In genomic region chr17:48283907-48284306, GRCh38 we compare ENCODE assay signal across 13 cellular contexts.
DNase-seq lines count a peak whose midpoint lies in the region; ATAC-seq and TF ChIP-seq lines count a peak whose summit lies in the region.
"Had no signal": no experiment of that assay in that cellular context is flagged by ENCODE, and none has a peak within 500 bp of the region (broad histone marks: within the 10 kb centered on the region; RNA-seq: fewer than 3 reads in every experiment).

No MANE protein-coding gene starts in this region.

- no peaks in the 10 kb centered on the region for H4K20me1 ChIP-seq in GM23338 (replicated peaks; ENCODE audit: insufficient read depth)
- H4K20me1 ChIP-seq: BLaER1 treated with 17β-estradiol and CSF1 and Interleukin-3, amounts not matched to agents 10 nM and 100 nM had no signal

- DNase-seq in activated T-cell treated with anti-CD3 and anti-CD28 coated beads, Interleukin-2, amount 50 U/mL, for 72 hours = no peak
- DNase-seq in activated T-cell treated with anti-CD3 and anti-CD28 coated beads for 4 hours (no peak), GM23338 (ENCODE audit: low spot score) (no peak), LNCaP clone FGC (ENCODE audit: low read depth) (peak; percentile 66), GM10266 (ENCODE audit: extremely low spot score) (no peak), NCI-H146 (lab: John Stamatoyannopoulos, UW) (no peak)
- no peak for DNase-seq in effector memory CD8-positive, alpha-beta T cell
- DNase-seq: CD8-positive, alpha-beta memory T cell; COR-L47 had no signal

- peak overlapping the region; percentile 87 for H3K27ac Mint-ChIP-seq in activated T-cell treated with anti-CD3 and anti-CD28 coated beads, Interleukin-2, amount 50 U/mL, for 72 hours
- H3K27ac Mint-ChIP-seq in GM23338 = no peak overlapping the region
- H3K27ac Mint-ChIP-seq in effector memory CD8-positive, alpha-beta T cell = peak overlapping the region; percentile 24 to 44
- H3K27ac Mint-ChIP-seq: B cell had no signal

- H3K9me3 Mint-ChIP-seq in activated T-cell treated with anti-CD3 and anti-CD28 coated beads, Interleukin-2, amount 50 U/mL, for 72 hours = no peaks in the 10 kb centered on the region
- H3K9me3 Mint-ChIP-seq in GM23338 = no peaks in the 10 kb centered on the region
- H3K9me3 Mint-ChIP-seq in effector memory CD8-positive, alpha-beta T cell = no peaks in the 10 kb centered on the region
- H3K9me3 Mint-ChIP-seq: CD8-positive, alpha-beta memory T cell had no signal

- no peaks in the 10 kb centered on the region for H3K27me3 ChIP-seq in GM23338 (ENCODE audit: insufficient read depth)

- H3K4me1 ChIP-seq in GM23338 (ENCODE audit: insufficient read depth) = no peaks in the 10 kb centered on the region
- H3K4me1 ChIP-seq: BLaER1 treated with 17β-estradiol and CSF1 and Interleukin-3, amounts not matched to agents 10 nM and 100 nM; HAP-1 had no signal

- H3K27ac ChIP-seq in GM23338 (ENCODE audit: low read depth) = no peak overlapping the region
- H3K27ac ChIP-seq: BLaER1 treated with 17β-estradiol and CSF1 and Interleukin-3, amounts not matched to agents 10 nM and 100 nM had no signal

- TF ChIP-seq CTCF in GM23338 (conservative IDR thresholded peaks at IDR 0.05; ENCODE audit: low read depth in 2 of 2) = no peak
- no peak for TF ChIP-seq CTCF in LNCaP clone FGC (IDR thresholded peaks at IDR 0.05; ENCODE audit: control insufficient read depth, extremely low read depth, insufficient read depth)
- no peak for TF ChIP-seq CTCF in GM10266 (IDR thresholded peaks at IDR 0.05; ENCODE audit: control insufficient read depth, insufficient read depth, low read depth, missing control alignments)

- H3F3A ChIP-seq in GM23338 (replicated peaks; ENCODE audit: low read depth) = no peaks in the 10 kb centered on the region

- H3K27me3 Mint-ChIP-seq in activated T-cell treated with anti-CD3 and anti-CD28 coated beads, Interleukin-2, amount 50 U/mL, for 72 hours (ENCODE audit: low read depth) = no peaks in the 10 kb centered on the region
- H3K27me3 Mint-ChIP-seq in GM23338 (ENCODE audit: insufficient read depth, low read depth, poor library complexity) = no peaks in the 10 kb centered on the region
- no peaks in the 10 kb centered on the region for H3K27me3 Mint-ChIP-seq in effector memory CD8-positive, alpha-beta T cell
- H3K27me3 Mint-ChIP-seq: B cell; CD8-positive, alpha-beta memory T cell had no signal

- H2AFZ ChIP-seq in GM23338 = peak overlapping the region; percentile 57; the same call in 1 of the 2 replicates

- no peak for ATAC-seq in activated T-cell treated with anti-CD3 and anti-CD28 coated beads, Interleukin-2, amount 50 U/mL, for 72 hours (replicated peaks in 1 of 2)
- ATAC-seq in GM23338 (no peak), GM21447 (IDR thresholded peaks at IDR 0.05; ENCODE audit: unreplicated experiment) (no peak)
- no peak for ATAC-seq in effector memory CD8-positive, alpha-beta T cell (replicated peaks)

- no peaks in the 10 kb centered on the region for H3K36me3 Mint-ChIP-seq in activated T-cell treated with anti-CD3 and anti-CD28 coated beads, Interleukin-2, amount 50 U/mL, for 72 hours (ENCODE audit: insufficient read depth in 2 of 2)
- H3K36me3 Mint-ChIP-seq in GM23338 (ENCODE audit: low read depth) = no peaks in the 10 kb centered on the region
- H3K36me3 Mint-ChIP-seq in effector memory CD8-positive, alpha-beta T cell (ENCODE audit: insufficient read depth) = no peaks in the 10 kb centered on the region

- no peaks in the 10 kb centered on the region for H3K79me2 ChIP-seq in GM23338 (replicated peaks; ENCODE audit: insufficient read depth)

- no peak overlapping the region for H3K4me3 Mint-ChIP-seq in activated T-cell treated with anti-CD3 and anti-CD28 coated beads, Interleukin-2, amount 50 U/mL, for 72 hours
- no peak overlapping the region for H3K4me3 Mint-ChIP-seq in GM23338
- no peak overlapping the region for H3K4me3 Mint-ChIP-seq in effector memory CD8-positive, alpha-beta T cell
- H3K4me3 Mint-ChIP-seq: B cell had no signal

- H3K36me3 ChIP-seq in GM23338 (ENCODE audit: insufficient read depth) = no peaks in the 10 kb centered on the region
- H3K36me3 ChIP-seq: BLaER1 treated with 17β-estradiol and CSF1 and Interleukin-3, amounts not matched to agents 10 nM and 100 nM; HAP-1 had no signal

- H3K4me3 ChIP-seq in GM23338 = no peak overlapping the region
- H3K4me3 ChIP-seq in LNCaP clone FGC (ENCODE audit: low read depth, low read length) = no peak overlapping the region
- H3K4me3 ChIP-seq: BLaER1 treated with 17β-estradiol and CSF1 and Interleukin-3, amounts not matched to agents 10 nM and 100 nM; HAP-1 had no signal

- H3K9me2 ChIP-seq in GM23338 (ENCODE audit: insufficient read depth) = no peaks in the 10 kb centered on the region

- peaks cover 20% of the 10 kb centered on the region for H3K4me1 Mint-ChIP-seq in activated T-cell treated with anti-CD3 and anti-CD28 coated beads, Interleukin-2, amount 50 U/mL, for 72 hours (ENCODE audit: low read depth)
- no peaks in the 10 kb centered on the region for H3K4me1 Mint-ChIP-seq in GM23338
- peaks cover 8 to 30% of the 10 kb centered on the region in 2 donors for H3K4me1 Mint-ChIP-seq in effector memory CD8-positive, alpha-beta T cell (ENCODE audit: low read depth in 2 of 2)
- H3K4me1 Mint-ChIP-seq: B cell had no signal

- H3K4me2 ChIP-seq in GM23338 = no peak overlapping the region
- H3K4me2 ChIP-seq: BLaER1 treated with 17β-estradiol and CSF1 and Interleukin-3, amounts not matched to agents 10 nM and 100 nM had no signal

TF ChIP-seq in GM23338, 12 proteins besides CTCF, POLR2A, EP300 and RAD21 (continues in another document):
- TF ChIP-seq ZNF331 (CRISPR knock-in tag; IDR thresholded peaks at IDR 0.05; ENCODE audit: low read depth) (no peak), NANOG (IDR thresholded peaks at IDR 0.05; ENCODE audit: borderline replicate concordance) (no peak), EZH2 (IDR thresholded peaks at IDR 0.05; ENCODE audit: low read depth, unreplicated experiment) (no peak), POLR2AphosphoS5 (IDR thresholded peaks at IDR 0.05; ENCODE audit: low read depth) (no peak), CREB1 (CRISPR knock-in tag; IDR thresholded peaks at IDR 0.05; ENCODE audit: low read depth) (no peak), ZNF114 (CRISPR knock-in tag; IDR thresholded peaks at IDR 0.05) (no peak), STAT1 (IDR thresholded peaks at IDR 0.05; ENCODE audit: unreplicated experiment) (no peak), JUNB (IDR thresholded peaks at IDR 0.05; ENCODE audit: unreplicated experiment) (no peak), ETS1 (IDR thresholded peaks at IDR 0.05) (no peak), EZH2phosphoT487 (IDR thresholded peaks at IDR 0.05; ENCODE audit: unreplicated experiment) (no peak)
- TF ChIP-seq, protein P1, sequence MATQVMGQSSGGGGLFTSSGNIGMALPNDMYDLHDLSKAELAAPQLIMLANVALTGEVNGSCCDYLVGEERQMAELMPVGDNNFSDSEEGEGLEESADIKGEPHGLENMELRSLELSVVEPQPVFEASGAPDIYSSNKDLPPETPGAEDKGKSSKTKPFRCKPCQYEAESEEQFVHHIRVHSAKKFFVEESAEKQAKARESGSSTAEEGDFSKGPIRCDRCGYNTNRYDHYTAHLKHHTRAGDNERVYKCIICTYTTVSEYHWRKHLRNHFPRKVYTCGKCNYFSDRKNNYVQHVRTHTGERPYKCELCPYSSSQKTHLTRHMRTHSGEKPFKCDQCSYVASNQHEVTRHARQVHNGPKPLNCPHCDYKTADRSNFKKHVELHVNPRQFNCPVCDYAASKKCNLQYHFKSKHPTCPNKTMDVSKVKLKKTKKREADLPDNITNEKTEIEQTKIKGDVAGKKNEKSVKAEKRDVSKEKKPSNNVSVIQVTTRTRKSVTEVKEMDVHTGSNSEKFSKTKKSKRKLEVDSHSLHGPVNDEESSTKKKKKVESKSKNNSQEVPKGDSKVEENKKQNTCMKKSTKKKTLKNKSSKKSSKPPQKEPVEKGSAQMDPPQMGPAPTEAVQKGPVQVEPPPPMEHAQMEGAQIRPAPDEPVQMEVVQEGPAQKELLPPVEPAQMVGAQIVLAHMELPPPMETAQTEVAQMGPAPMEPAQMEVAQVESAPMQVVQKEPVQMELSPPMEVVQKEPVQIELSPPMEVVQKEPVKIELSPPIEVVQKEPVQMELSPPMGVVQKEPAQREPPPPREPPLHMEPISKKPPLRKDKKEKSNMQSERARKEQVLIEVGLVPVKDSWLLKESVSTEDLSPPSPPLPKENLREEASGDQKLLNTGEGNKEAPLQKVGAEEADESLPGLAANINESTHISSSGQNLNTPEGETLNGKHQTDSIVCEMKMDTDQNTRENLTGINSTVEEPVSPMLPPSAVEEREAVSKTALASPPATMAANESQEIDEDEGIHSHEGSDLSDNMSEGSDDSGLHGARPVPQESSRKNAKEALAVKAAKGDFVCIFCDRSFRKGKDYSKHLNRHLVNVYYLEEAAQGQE (IDR thresholded peaks at IDR 0.05; ENCODE audit: unreplicated experiment) = no peak
